26 cellular contexts compared by ENCODE assay signal in the genomic region with DNA sequence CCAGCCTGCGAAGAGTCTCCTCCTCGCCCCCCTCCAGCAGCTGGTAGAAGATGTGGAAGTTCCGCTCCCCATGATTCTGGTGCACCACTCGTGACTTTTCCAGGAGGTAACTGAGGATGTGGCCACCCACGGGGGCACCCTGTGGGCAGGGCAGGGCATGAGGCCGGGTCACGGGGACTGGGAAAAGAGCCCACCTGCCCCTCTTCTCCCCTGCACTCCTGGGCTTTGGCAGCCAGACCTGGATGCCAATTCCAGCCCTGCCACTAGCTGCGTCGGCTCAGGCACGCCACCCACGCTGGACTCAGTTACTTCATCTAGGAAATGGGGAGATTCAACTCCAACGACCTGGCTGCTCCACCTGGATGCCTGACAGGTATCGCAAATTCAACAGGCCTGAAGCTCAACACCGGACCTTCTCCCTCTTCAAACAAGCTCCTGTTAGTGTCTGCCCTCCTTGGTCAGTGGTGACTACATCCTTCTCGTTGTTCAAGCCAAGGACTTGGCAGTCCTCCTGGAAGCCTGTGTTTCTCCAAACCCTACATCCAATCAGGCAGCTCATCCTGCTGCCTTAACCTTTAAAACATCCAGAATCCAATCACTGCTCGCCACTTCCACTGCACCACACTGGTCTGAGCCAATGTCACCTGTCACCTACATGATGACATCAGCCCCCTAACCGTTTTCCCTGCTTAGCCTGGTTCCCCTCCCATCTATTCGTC. TPM values are rescaled to one million over a fixed set of nuclear protein-coding genes. Genes with fewer than 3 reads are reported as not detected.
DNase-seq lines count a peak whose midpoint lies in the region; ATAC-seq and TF ChIP-seq lines count a peak whose summit lies in the region.
"Had no signal": no experiment of that assay in that cellular context is flagged by ENCODE, and none has a peak within 500 bp of the region (broad histone marks: within the 10 kb centered on the region; RNA-seq: fewer than 3 reads in every experiment).

No MANE protein-coding gene starts in this region.

- in situ Hi-C loops in IMR-90 (cut with MboI; ENCODE audit: low sequenced_read_pairs): no loop called here

- TF ChIP-seq CTCF in CD8-positive, alpha-beta T cell (IDR thresholded peaks at IDR 0.05): no peak
- TF ChIP-seq CTCF in IMR-90 (conservative IDR thresholded peaks at IDR 0.05; ENCODE audit: low read depth, low read length): no peak
- no peak for TF ChIP-seq CTCF in esophagus muscularis mucosa (IDR thresholded peaks at IDR 0.05)
- no peak for TF ChIP-seq CTCF in stomach (IDR thresholded peaks at IDR 0.05)

- DNase-seq in CD8-positive, alpha-beta T cell: no peak
- peak; percentile 74 for DNase-seq in IMR-90
- DNase-seq in esophagus muscularis mucosa (ENCODE audit: extremely low spot score): no peak
- no peak for DNase-seq in trophoblast cell
- DNase-seq in NCI-H526 treated with DMSO at 0.1 percent for 48 hours (lab: John Stamatoyannopoulos, UW): no peak
- DNase-seq in stomach: no peak
- DNase-seq in DMS114 treated with DMSO at 0.1 percent for 48 hours (lab: John Stamatoyannopoulos, UW; ENCODE audit: unreplicated experiment): no peak
- DNase-seq in NCI-H510A (lab: John Stamatoyannopoulos, UW): no peak
- DNase-seq: activated CD4-positive, alpha-beta T cell treated with anti-CD3 and anti-CD28 coated beads, Interleukin-2, amount 50 U/mL, for 4 hours; activated gamma-delta T cell treated with Interleukin-2 at 50 U/mL for 16 hours; amniotic stem cell; DND-41; effector memory CD4-positive, alpha-beta T cell; kidney glomerular epithelial cell; MM.1S; naive B cell; NCI-H146; NCI-H2171 treated with DMSO at 0.1 percent for 48 hours; posterior cingulate gyrus; SHP77 treated with DMSO at 0.1 percent for 48 hours; stimulated activated CD4-positive, alpha-beta T cell treated with anti-CD3 and anti-CD28 coated beads, Interleukin-2, amount 100 ng/mL, for 48 hours; substantia nigra; T-helper 17 cell; WERI-Rb-1 had no signal

- CTCF ChIA-PET in CD8-positive, alpha-beta T cell (lab: Charles Lee): no interaction called here
- CTCF ChIA-PET in IMR-90 (lab: Yijun Ruan, JAX): no interaction called here

- H3K4ac ChIP-seq in IMR-90 (ENCODE audit: low read depth, low read length): no peak overlapping the region
- H3K4ac ChIP-seq in trophoblast cell (ENCODE audit: low read depth, low read length): no peak overlapping the region

- H3K14ac ChIP-seq in IMR-90 (replicated peaks; ENCODE audit: low read depth, low read length) (no peak overlapping the region), trophoblast cell (ENCODE audit: low read length) (no peak overlapping the region)

- dilution Hi-C loops in IMR-90 (cut with HindIII; ENCODE audit: low sequenced_read_pairs, unreplicated experiment): no loop called here

- H2BK12ac ChIP-seq in trophoblast cell (ENCODE audit: low read length): no peak overlapping the region

- H3K27ac Mint-ChIP-seq in CD8-positive, alpha-beta T cell: peak overlapping the region; percentile 38
- H3K27ac Mint-ChIP-seq: memory B cell, T-helper 17 cell had no signal

- no peak overlapping the region for H4K12ac ChIP-seq in trophoblast cell (ENCODE audit: low read depth, low read length)

- no peak for TF ChIP-seq RAD21 in IMR-90 (IDR thresholded peaks at IDR 0.05; ENCODE audit: low read length)

- no peak overlapping the region for H4K5ac ChIP-seq in IMR-90 (ENCODE audit: low read depth, low read length)

- TF ChIP-seq POLR2A in IMR-90 (IDR thresholded peaks at IDR 0.05; ENCODE audit: low read depth, low read length) (no peak), esophagus muscularis mucosa (IDR thresholded peaks at IDR 0.05; ENCODE audit: low read depth) (no peak), stomach (IDR thresholded peaks at IDR 0.05) (no peak)

- H2BK5ac ChIP-seq in IMR-90 (ENCODE audit: low read depth, low read length, poor library complexity, severe bottlenecking): no peak overlapping the region
- H2BK5ac ChIP-seq in trophoblast cell (ENCODE audit: low read depth, low read length, poor library complexity): no peak overlapping the region

- H3K4me2 ChIP-seq in IMR-90 (ENCODE audit: low read depth, low read length) (no peak overlapping the region), trophoblast cell (ENCODE audit: low read length) (no peak overlapping the region)

- TF ChIP-seq EP300 in esophagus muscularis mucosa (IDR thresholded peaks at IDR 0.05) (no peak), stomach (IDR thresholded peaks at IDR 0.05) (no peak)

- peak overlapping the region; percentile 7 for H2AK9ac ChIP-seq in IMR-90 (replicated peaks; ENCODE audit: low read depth, low read length, poor library complexity)

- ATAC-seq in CD8-positive, alpha-beta T cell: no peak
- no peak for ATAC-seq in IMR-90 (ENCODE audit: low read depth)
- ATAC-seq: T-helper 17 cell had no signal

- no peaks in the 10 kb centered on the region for H3K9me3 Mint-ChIP-seq in CD8-positive, alpha-beta T cell
- H3K9me3 Mint-ChIP-seq: memory B cell, naive B cell had no signal

- no peaks in the 10 kb centered on the region for H3K9me3 ChIP-seq in CD8-positive, alpha-beta T cell (ENCODE audit: low read length)
- H3K9me3 ChIP-seq in IMR-90 (ENCODE audit: control insufficient read depth, insufficient read depth, low read length) (no peaks in the 10 kb centered on the region), esophagus muscularis mucosa (no peaks in the 10 kb centered on the region), trophoblast cell (ENCODE audit: insufficient read depth, low read depth, low read length) (no peaks in the 10 kb centered on the region), stomach (no peaks in the 10 kb centered on the region)

- H3K4me3 ChIP-seq in CD8-positive, alpha-beta T cell (ENCODE audit: low read depth, low read length): no peak overlapping the region
- H3K4me3 ChIP-seq in IMR-90 (ENCODE audit: insufficient read depth, low read depth, low read length): no peak overlapping the region
- H3K4me3 ChIP-seq in esophagus muscularis mucosa: no peak overlapping the region
- no peak overlapping the region for H3K4me3 ChIP-seq in trophoblast cell (ENCODE audit: low read depth, low read length)
- H3K4me3 ChIP-seq in stomach: no peak overlapping the region
- H3K4me3 ChIP-seq: skin epidermis had no signal

- peaks cover 6% of the 10 kb centered on the region for H3K36me3 Mint-ChIP-seq in CD8-positive, alpha-beta T cell

- H2BK120ac ChIP-seq in IMR-90 (ENCODE audit: low read depth, low read length) (no peak overlapping the region), trophoblast cell (ENCODE audit: insufficient read depth, low read length, poor library complexity) (no peak overlapping the region)

- H4K91ac ChIP-seq in IMR-90 (ENCODE audit: insufficient read depth, low read depth, low read length) (no peak overlapping the region), trophoblast cell (ENCODE audit: low read depth, low read length) (no peak overlapping the region)

- H3K36me3 ChIP-seq in CD8-positive, alpha-beta T cell (ENCODE audit: insufficient read depth, low read length): no peaks in the 10 kb centered on the region
- H3K36me3 ChIP-seq in IMR-90 (ENCODE audit: control insufficient read depth, insufficient read depth, low read length) (peaks cover 67% of the 10 kb centered on the region), esophagus muscularis mucosa (peaks cover 63 to 84% (median 81%) of the 10 kb centered on the region in 4 donors), trophoblast cell (ENCODE audit: control insufficient read depth in 1 of 2, insufficient read depth in 2 of 2, low read length in 2 of 2) (peaks cover 71 to 74% of the 10 kb centered on the region in 2 experiments), stomach (peaks cover 61 to 82% (median 80%) of the 10 kb centered on the region in 4 donors)

- H2AK5ac ChIP-seq in IMR-90 (ENCODE audit: low read depth, low read length): no peak overlapping the region
- no peak overlapping the region for H2AK5ac ChIP-seq in trophoblast cell (ENCODE audit: low read length)

- H2BK15ac ChIP-seq in IMR-90 (ENCODE audit: low read depth, low read length): no peak overlapping the region

- no peak overlapping the region for H2AFZ ChIP-seq in IMR-90 (replicated peaks; ENCODE audit: low read length, poor library complexity)
- no peak overlapping the region for H2AFZ ChIP-seq in trophoblast cell (ENCODE audit: insufficient read depth, low read length, poor library complexity)

- no peak overlapping the region for H3K56ac ChIP-seq in IMR-90 (ENCODE audit: extremely low read depth, insufficient read depth, low read length)

- peaks cover 48% of the 10 kb centered on the region for H4K20me1 ChIP-seq in IMR-90 (ENCODE audit: insufficient read depth, low read length)

- BruUV-seq in IMR-90 (replicated peaks; lab: Mats Ljungman, UMichigan): no TSS peak

- no peak overlapping the region for H3K4me3 Mint-ChIP-seq in CD8-positive, alpha-beta T cell
- H3K4me3 Mint-ChIP-seq: memory B cell, T-helper 17 cell had no signal

- H3K79me2 ChIP-seq in trophoblast cell (ENCODE audit: control insufficient read depth, insufficient read depth, low read length, poor library complexity): peaks cover 10% of the 10 kb centered on the region

- H4K8ac ChIP-seq in IMR-90 (ENCODE audit: low read depth in 2 of 2, low read length in 2 of 2): no peak overlapping the region
- H4K8ac ChIP-seq in trophoblast cell (ENCODE audit: low read depth, low read length): no peak overlapping the region

- no peak overlapping the region for H3K18ac ChIP-seq in IMR-90 (ENCODE audit: low read depth, low read length)
- H3K18ac ChIP-seq in trophoblast cell (ENCODE audit: low read length): peak overlapping the region; percentile 42

- no peak overlapping the region for H3K27ac ChIP-seq in CD8-positive, alpha-beta T cell (ENCODE audit: low read depth, low read length)
- no peak overlapping the region for H3K27ac ChIP-seq in IMR-90 (ENCODE audit: insufficient read depth, low read length)
- H3K27ac ChIP-seq in esophagus muscularis mucosa (replicated peaks in 1 of 4): peak overlapping the region; percentile 20 to 99 (median 96)
- H3K27ac ChIP-seq in trophoblast cell (ENCODE audit: low read depth, low read length): no peak overlapping the region
- H3K27ac ChIP-seq in stomach: peak overlapping the region in 2 of 5 donors; percentile 58 to 98
- H3K27ac ChIP-seq: skin epidermis, WERI-Rb-1 had no signal

- H3K79me1 ChIP-seq in IMR-90 (ENCODE audit: low read depth in 1 of 2, low read length in 2 of 2): peaks cover 21 to 61% of the 10 kb centered on the region in 2 experiments
- peaks cover 9% of the 10 kb centered on the region for H3K79me1 ChIP-seq in trophoblast cell (ENCODE audit: low read length)

- H3K27me3 Mint-ChIP-seq in CD8-positive, alpha-beta T cell (ENCODE audit: low read depth): no peaks in the 10 kb centered on the region
- H3K27me3 Mint-ChIP-seq: memory B cell, naive B cell, T-helper 17 cell had no signal

- peaks cover 5% of the 10 kb centered on the region for H3K4me1 Mint-ChIP-seq in CD8-positive, alpha-beta T cell (ENCODE audit: low read depth)

- 84% methylated on average over 7 of the region's 18 CpGs; no CpG with 5 or more reads in 1 of the 2 experiments for WGBS in IMR-90 (ENCODE audit: extremely low coverage in 2 of 2, insufficient read length in 1 of 2), 2 experiments
- WGBS in esophagus muscularis mucosa: 65% methylated on average over 17 of the region's 18 CpGs
- no CpG with 5 or more reads among the region's 18 CpGs for WGBS in trophoblast cell (ENCODE audit: extremely low coverage, insufficient coverage, insufficient read length)
- WGBS in stomach, 5 donors: 69 to 82% (median 78%) methylated on average over 14 to 18 of the region's 18 CpGs

- H3K9ac ChIP-seq in IMR-90 (ENCODE audit: low read depth, low read length) (no peak overlapping the region), trophoblast cell (ENCODE audit: low read length) (no peak overlapping the region)

- H2BK20ac ChIP-seq in IMR-90 (ENCODE audit: low read depth, low read length): no peak overlapping the region

- H3K9me1 ChIP-seq in IMR-90 (ENCODE audit: insufficient read depth, low read length): peaks cover 11% of the 10 kb centered on the region

- intact Hi-C loops in CD8-positive, alpha-beta T cell (cut with DNase I, micrococcal nuclease): no loop called here
- intact Hi-C loops in IMR-90 (cut with micrococcal nuclease): no loop called here
- intact Hi-C loops in esophagus muscularis mucosa (cut with DNase I): no loop called here
- intact Hi-C loops in stomach (cut with DNase I; ENCODE audit: low total_unique reads): no loop called here

- H3K23ac ChIP-seq in IMR-90 (ENCODE audit: low read depth, low read length): no peak overlapping the region
- H3K23ac ChIP-seq in trophoblast cell (ENCODE audit: low read length): no peak overlapping the region

- no peaks in the 10 kb centered on the region for H3K27me3 ChIP-seq in CD8-positive, alpha-beta T cell (ENCODE audit: insufficient read depth, low read length)
- no peaks in the 10 kb centered on the region for H3K27me3 ChIP-seq in IMR-90 (ENCODE audit: control insufficient read depth, insufficient read depth, low read length)
- H3K27me3 ChIP-seq in esophagus muscularis mucosa: no peaks in the 10 kb centered on the region
- H3K27me3 ChIP-seq in trophoblast cell (ENCODE audit: insufficient read depth, low read length): no peaks in the 10 kb centered on the region
- no peaks in the 10 kb centered on the region for H3K27me3 ChIP-seq in stomach

- peaks cover 5% of the 10 kb centered on the region for H3K4me1 ChIP-seq in CD8-positive, alpha-beta T cell (ENCODE audit: insufficient read depth, low read length)
- H3K4me1 ChIP-seq in IMR-90 (ENCODE audit: control insufficient read depth, insufficient read depth, low read length) (peaks cover 8% of the 10 kb centered on the region; the same call in 1 of the 2 replicates), esophagus muscularis mucosa (peaks cover 35 to 70% (median 58%) of the 10 kb centered on the region in 4 donors), trophoblast cell (ENCODE audit: control insufficient read depth in 1 of 2, insufficient read depth in 2 of 2, low read length in 2 of 2) (peaks cover 3 to 8% of the 10 kb centered on the region in 2 experiments), stomach (peaks cover 22 to 53% (median 39%) of the 10 kb centered on the region in 4 donors)

- POLR2A ChIA-PET in CD8-positive, alpha-beta T cell (lab: Charles Lee): interaction anchor here (1.3 kb wide), 1 partner anchor 18 kb away, joined by 5 read pairs; no protein-coding TSS in a partner anchor
- POLR2A ChIA-PET in IMR-90 (lab: Charles Lee; ENCODE audit: unreplicated experiment): no interaction called here

RNA-seq across cellular contexts. Expression of a gene that starts 11.6 kb away (rescaled TPM):
- 10 to 100 TPM in 1 of 2 experiments, 1 to 10 TPM in 1; 9.1 to 11.4 TPM for total RNA-seq in CD8-positive, alpha-beta T cell
- total RNA-seq in IMR-90 (2012; rRNA removed) (174 and 196 TPM in 2 replicates), esophagus muscularis mucosa (100 to 1,000 TPM; 248 to 444 (median 347) TPM), stomach (100 to 1,000 TPM in 3 of 5 donors, 10 to 100 TPM in 2; 74.2 to 158 (median 107) TPM)
- polyA plus RNA-seq in IMR-90 (2012; rRNA removed) (162 and 188 TPM in 2 replicates), stomach (10 to 100 TPM; 45.2 to 61.3 (median 54.4) TPM)
- 98.5 and 136 TPM in 2 replicates for polyA plus RNA-seq in IMR-90 (2012; cell fraction: cytosol; rRNA removed)
- polyA plus RNA-seq in IMR-90 (2012; cell fraction: nucleus; rRNA removed; ENCODE audit: low replicate concordance): 327 and 394 TPM in 2 replicates
- polyA plus RNA-seq in trophoblast cell (2013): 83.3 and 84.7 TPM in 2 replicates

RNA-seq across cellular contexts. Expression of a gene that starts 24.9 kb away (rescaled TPM):
- 10 to 100 TPM; 15.4 to 15.9 TPM for total RNA-seq in CD8-positive, alpha-beta T cell
- total RNA-seq in IMR-90 (2012; rRNA removed) (100 and 123 TPM in 2 replicates), esophagus muscularis mucosa (100 to 1,000 TPM in 1 of 4 donors, 10 to 100 TPM in 3; 59.8 to 102 (median 75.7) TPM), stomach (10 to 100 TPM; 18.2 to 87.5 (median 53.5) TPM)
- polyA plus RNA-seq in IMR-90 (2012; rRNA removed) (48.5 and 57.6 TPM in 2 replicates), stomach (10 to 100 TPM; 18.0 to 40.5 (median 32.9) TPM)
- 21.4 and 31.0 TPM in 2 replicates for polyA plus RNA-seq in IMR-90 (2012; cell fraction: cytosol; rRNA removed)
- 8.5 and 27.3 TPM in 2 replicates for polyA plus RNA-seq in IMR-90 (2012; cell fraction: nucleus; rRNA removed; ENCODE audit: low replicate concordance)
- polyA plus RNA-seq in trophoblast cell (2013): 43.6 and 43.9 TPM in 2 replicates

RNA-seq across cellular contexts. Expression of a gene that starts 35.5 kb away (rescaled TPM):
- total RNA-seq in CD8-positive, alpha-beta T cell: 100 to 1,000 TPM; 204 to 221 TPM
- total RNA-seq in IMR-90 (2012; rRNA removed) (16.4 and 17.4 TPM in 2 replicates), esophagus muscularis mucosa (10 to 100 TPM; 62.0 to 89.3 (median 76.1) TPM), stomach (10 to 100 TPM; 38.0 to 97.6 (median 93.4) TPM)
- polyA plus RNA-seq in IMR-90 (2012; rRNA removed) (14.2 and 14.9 TPM in 2 replicates), stomach (10 to 100 TPM; 22.9 to 27.1 (median 26.6) TPM)
- polyA plus RNA-seq in IMR-90 (2012; cell fraction: cytosol; rRNA removed): 12.5 and 16.8 TPM in 2 replicates
- 43.0 and 43.3 TPM in 2 replicates for polyA plus RNA-seq in IMR-90 (2012; cell fraction: nucleus; rRNA removed; ENCODE audit: low replicate concordance)
- polyA plus RNA-seq in trophoblast cell (2013): 22.0 and 24.5 TPM in 2 replicates

Comparison
In these comparisons a context has a peak if more than half of its experiments do, and no peak if none do; other contexts are left out.
1. H3K27ac ChIP-seq: peak in esophagus muscularis mucosa (4 of 4); none in CD8-positive, alpha-beta T cell (single experiment), IMR-90 (single experiment) and trophoblast cell (single experiment).
2. RNA of a gene that starts 11.6 kb away (total RNA-seq): 248 to 444 TPM in esophagus muscularis mucosa, 174 to 196 TPM in IMR-90 and 74.2 to 158 TPM in stomach; 9.1 to 11.4 TPM in CD8-positive, alpha-beta T cell; every median in the first group is over 4 times any median in the second.